Comparison of ENCODE assay signal across 36 cellular contexts in genomic region chr13:19152403-19152802, GRCh38. TPM values are rescaled to one million over a fixed set of nuclear protein-coding genes. Genes with fewer than 3 reads are reported as not detected.
"Had no signal": no experiment of that assay in that cellular context is flagged by ENCODE, and none has a peak within 500 bp of the region (broad histone marks: within the 10 kb centered on the region; RNA-seq: fewer than 3 reads in every experiment).

No MANE protein-coding gene starts in this region.

- ATAC-seq: activated T-cell treated with anti-CD3 and anti-CD28 coated beads, Interleukin-2, amount 50 U/mL, for 72 hours; T-helper 17 cell had no signal

- H3K4me1 ChIP-seq: colonic mucosa, esophagus squamous epithelium had no signal

- H3K36me3 ChIP-seq: brain microvascular endothelial cell, colonic mucosa, esophagus squamous epithelium had no signal

- H3K9me3 ChIP-seq: colonic mucosa had no signal

- H3K27ac ChIP-seq: brain microvascular endothelial cell, colonic mucosa, epithelial cell of prostate, esophagus squamous epithelium, hepatocyte had no signal

- H3K4me3 ChIP-seq: colonic mucosa, esophagus squamous epithelium, hepatocyte had no signal

- H3K27me3 ChIP-seq: brain microvascular endothelial cell, colonic mucosa, esophagus squamous epithelium, hepatocyte had no signal

- DNase-seq: activated CD4-positive, alpha-beta memory T cell treated with anti-CD3 and anti-CD28 coated beads, Interleukin-2, amount 10 ng/mL, durations not matched to agents 7 days and 5 days; activated CD4-positive, alpha-beta T cell treated with anti-CD3 and anti-CD28 coated beads for 1 hour; activated CD4-positive, alpha-beta T cell treated with anti-CD3 and anti-CD28 coated beads for 4 hours; activated CD4-positive, alpha-beta T cell treated with anti-CD3 and anti-CD28 coated beads, Interleukin-2, amount 10 ng/mL, durations not matched to agents 7 days and 5 days; activated CD4-positive, alpha-beta T cell treated with anti-CD3 and anti-CD28 coated beads, Interleukin-2, amount 50 U/mL, for 4 hours; activated CD4-positive, CD25-positive, alpha-beta regulatory T cell; activated CD8-positive, alpha-beta memory T cell treated with anti-CD3 and anti-CD28 coated beads, Interleukin-2, amount 50 U/mL, for 48 hours; activated gamma-delta T cell; activated naive CD4-positive, alpha-beta T cell; activated naive CD4-positive, alpha-beta T cell treated with anti-CD3 and anti-CD28 coated beads, Interleukin-2, amount 50 U/mL, for 16 hours; activated T-cell treated with anti-CD3 and anti-CD28 coated beads for 4 hours; activated T-cell treated with anti-CD3 and anti-CD28 coated beads, Interleukin-2, amount 50 U/mL, for 24 hours; activated T-cell treated with anti-CD3 and anti-CD28 coated beads, Interleukin-2, amount 50 U/mL, for 72 hours; amniotic stem cell; anterior cingulate cortex; brain microvascular endothelial cell; caudate nucleus; cerebellar nuclear complex; colonic mucosa; effector CD8-positive, alpha-beta T cell; esophagus squamous epithelium; head of caudate nucleus; T-helper 1 cell; T-helper 17 cell; T1000 had no signal

RNA-seq across cellular contexts. Expression of gene TUBA3C, which starts 29.2 kb away (rescaled TPM):
- total RNA-seq: activated CD4-positive, alpha-beta memory T cell treated with anti-CD3 and anti-CD28 coated beads, Interleukin-2, amount 10 ng/mL, durations not matched to agents 7 days and 5 days; activated CD4-positive, alpha-beta T cell treated with anti-CD3 and anti-CD28 coated beads, Interleukin-2, amount 10 ng/mL, durations not matched to agents 7 days and 5 days; activated T-cell treated with anti-CD3 and anti-CD28 coated beads, Interleukin-2, amount 50 U/mL, for 72 hours; astrocyte; bronchial epithelial cell; colonic mucosa; dermis microvascular lymphatic vessel endothelial cell; endothelial cell of umbilical vein; esophagus squamous epithelium; fibroblast of lung; fibroblast of villous mesenchyme; frontal cortex; hepatocyte; T-helper 17 cell had no signal
- polyA plus RNA-seq: adipose tissue, endothelial cell of umbilical vein, esophagus, fibroblast of lung, hepatocyte had no signal
